Comparison of ENCODE assay signal across 20 cellular contexts in the genomic region with DNA sequence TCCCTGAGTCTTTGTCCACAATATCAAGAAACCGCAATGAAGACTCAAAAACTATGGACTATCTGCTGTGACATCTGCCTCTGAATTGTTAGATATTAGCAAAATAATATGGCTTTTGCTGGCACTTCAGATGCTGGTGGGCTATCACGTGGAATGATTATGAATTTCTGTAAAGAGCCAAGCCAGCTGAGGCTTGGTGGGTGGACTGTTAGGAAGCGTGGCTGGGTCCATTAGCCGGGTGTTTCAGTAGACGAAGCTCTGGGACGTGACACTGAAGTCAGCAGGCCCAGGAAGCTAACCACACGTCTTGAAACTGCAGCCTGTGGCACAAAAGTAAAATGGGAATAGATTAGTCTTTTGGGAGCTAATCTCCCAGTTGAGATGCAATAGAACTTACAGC.
"Had no signal": no experiment of that assay in that cellular context is flagged by ENCODE, and none has a peak within 500 bp of the region (broad histone marks: within the 10 kb centered on the region; RNA-seq: fewer than 3 reads in every experiment).

No MANE protein-coding gene starts in this region.

- H3K4me3 ChIP-seq: coronary artery, dorsolateral prefrontal cortex, esophagus squamous epithelium, gastrocnemius medialis, heart right ventricle, left lung, lower lobe of right lung had no signal

- DNase-seq: dermis blood vessel endothelial cell; dorsolateral prefrontal cortex; effector CD4-positive, alpha-beta T cell; effector memory CD4-positive, alpha-beta T cell; esophagus squamous epithelium; foreskin fibroblast; foreskin melanocyte; gastrocnemius medialis; glutamatergic neuron; head of caudate nucleus; heart right ventricle; hippocampal formation; left cardiac atrium; left lung; left ventricle myocardium superior; lower lobe of right lung; mammary epithelial cell; mesendoderm; midbrain had no signal

- ATAC-seq: gastrocnemius medialis, heart right ventricle, left cardiac atrium, left lung, left ventricle myocardium superior, lower lobe of right lung had no signal

- H3K4me1 ChIP-seq: esophagus squamous epithelium, gastrocnemius medialis, heart right ventricle, left lung, lower lobe of right lung had no signal

- H3K27me3 ChIP-seq: esophagus squamous epithelium, gastrocnemius medialis had no signal

- H3K27ac ChIP-seq: coronary artery, dorsolateral prefrontal cortex, esophagus squamous epithelium, gastrocnemius medialis, heart right ventricle, left lung, lower lobe of right lung had no signal

- H3K36me3 ChIP-seq: esophagus squamous epithelium, gastrocnemius medialis, heart right ventricle, left lung, lower lobe of right lung had no signal

- H3K9me3 ChIP-seq: gastrocnemius medialis, lower lobe of right lung had no signal
